Comparison of ENCODE assay signal across 8 cellular contexts in the genomic region with DNA sequence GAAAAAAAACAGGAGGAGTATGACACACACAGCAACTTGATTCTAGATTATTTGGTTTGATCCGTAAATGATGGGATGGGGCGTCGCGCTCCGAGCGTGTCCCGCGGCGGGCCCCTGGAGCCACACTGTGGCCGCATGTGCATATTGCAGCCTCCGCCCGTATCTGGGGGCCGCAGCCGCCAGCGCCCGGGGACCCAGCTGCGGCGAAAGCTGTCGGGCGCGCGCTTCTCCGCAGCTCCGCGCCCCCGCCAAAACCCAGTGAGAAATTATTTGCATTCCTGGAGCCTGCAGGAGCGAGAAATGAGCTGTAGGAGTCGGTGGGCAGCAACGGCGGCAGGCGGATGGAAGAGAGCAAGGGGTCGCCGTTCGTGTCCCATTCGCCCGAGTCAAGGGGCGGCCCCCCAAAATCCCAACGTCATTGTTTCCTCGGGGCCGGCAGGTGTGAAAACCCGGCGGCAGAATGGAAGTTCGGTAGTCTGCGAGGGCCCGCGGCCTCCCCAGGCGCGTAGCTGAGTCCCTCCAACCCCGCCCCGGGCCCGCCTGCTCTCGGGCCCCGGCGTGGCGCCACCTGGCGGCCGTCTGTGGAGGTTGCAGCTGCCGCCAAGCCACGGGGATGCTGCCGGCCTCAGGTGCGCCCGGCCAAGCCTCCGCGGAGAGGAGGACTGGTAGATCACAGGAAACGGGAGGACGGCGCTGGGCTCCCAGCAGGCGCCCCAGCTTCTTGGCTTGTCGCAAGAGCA.
A peak's percentile ranks its signal among the peaks of the same experiment; 100 is the strongest.
DNase-seq lines count a peak whose midpoint lies in the region; ATAC-seq and TF ChIP-seq lines count a peak whose summit lies in the region.
"Not testable (repeated sequence)": the region's sequence is repeated elsewhere in the genome, so short reads cannot be mapped to it uniquely, and the experiment has no call there.

No MANE protein-coding gene starts in this region.

- H3K4me1 ChIP-seq in adrenal gland (replicated peaks in 1 of 2); psoas muscle: not testable (repeated sequence)

- not testable (repeated sequence) for H3K4me1 Mint-ChIP-seq in T-helper 2 cell treated with Interferon-gamma antibody and Interleukin-4, amounts not matched to agents 5 μg/mL and 100 μg/mL, for 36 hours (ENCODE audit: low read depth); type B pancreatic cell (ENCODE audit: unreplicated experiment)

- 1% methylated on average over 45 to 53 of the region's 69 CpGs; no CpG with 5 or more reads in 2 of the 4 donors for WGBS in adrenal gland, 4 donors
- 1% methylated on average over 26 to 52 of the region's 69 CpGs for WGBS in psoas muscle, 3 donors

- H3K36me3 Mint-ChIP-seq in T-helper 2 cell treated with Interferon-gamma antibody and Interleukin-4, amounts not matched to agents 5 μg/mL and 100 μg/mL, for 36 hours (ENCODE audit: low read depth); type B pancreatic cell: not testable (repeated sequence)

- TF ChIP-seq CTCF in adrenal gland (IDR thresholded peaks at IDR 0.05) (peak; percentile 27 to 94 (median 68)), psoas muscle (IDR thresholded peaks at IDR 0.05) (peak; percentile 37), type B pancreatic cell (conservative IDR thresholded peaks at IDR 0.05) (peak; percentile 74)

- peak; percentile 96 for ATAC-seq in GM18498 (IDR thresholded peaks at IDR 0.05; ENCODE audit: unreplicated experiment)
- ATAC-seq in HG02870 (IDR thresholded peaks at IDR 0.05; ENCODE audit: unreplicated experiment) = peak; percentile 89
- ATAC-seq in left ventricle myocardium superior = peak; percentile 95
- ATAC-seq in psoas muscle = peak; percentile 94 to 98 (median 96)

- H3K9me3 ChIP-seq in adrenal gland (replicated peaks in 1 of 3); psoas muscle: not testable (repeated sequence)

- peak overlapping the region in 3 of 5 donors; percentile 26 to 73 (median 67) for H3K27ac ChIP-seq in adrenal gland
- not testable (repeated sequence) for H3K27ac ChIP-seq in psoas muscle

- peak in 1 of 2 donors; percentile 33 for TF ChIP-seq POLR2A in adrenal gland (IDR thresholded peaks at IDR 0.05)

- not testable (repeated sequence) for H3K9me3 Mint-ChIP-seq in T-helper 2 cell treated with Interferon-gamma antibody and Interleukin-4, amounts not matched to agents 5 μg/mL and 100 μg/mL, for 36 hours; type B pancreatic cell

- peak overlapping the region; percentile 48 for H3K4me3 Mint-ChIP-seq in T-helper 2 cell treated with Interferon-gamma antibody and Interleukin-4, amounts not matched to agents 5 μg/mL and 100 μg/mL, for 36 hours
- peak overlapping the region; percentile 67 for H3K4me3 Mint-ChIP-seq in type B pancreatic cell

- H3K4me3 ChIP-seq in adrenal gland (peak overlapping the region in 2 of 4 donors; percentile 19 to 45), psoas muscle (peak overlapping the region; percentile 59)

- not testable (repeated sequence) for H3K27me3 ChIP-seq in adrenal gland; psoas muscle (ENCODE audit: insufficient read depth in 3 of 3, low read length in 2 of 3)

- intact Hi-C loops in adrenal gland (cut with DNase I); left ventricle myocardium superior (cut with micrococcal nuclease); psoas muscle (cut with DNase I): not testable (repeated sequence)

- not testable (repeated sequence) for H3K27me3 Mint-ChIP-seq in T-helper 2 cell treated with Interferon-gamma antibody and Interleukin-4, amounts not matched to agents 5 μg/mL and 100 μg/mL, for 36 hours (ENCODE audit: low read depth); type B pancreatic cell

- peak; percentile 50 for DNase-seq in NCI-H146 (lab: John Stamatoyannopoulos, UW)
- DNase-seq in T-helper 2 cell treated with Interferon-gamma antibody and Interleukin-4, amounts not matched to agents 5 μg/mL and 100 μg/mL, for 36 hours (ENCODE audit: low spot score) = peak; percentile 84
- DNase-seq in adrenal gland = peak; percentile 62 to 85 (median 79)
- peak; percentile 89 for DNase-seq in left ventricle myocardium superior
- DNase-seq in psoas muscle = peak; percentile 79 to 86
- peak; percentile 90 for DNase-seq in type B pancreatic cell (ENCODE audit: extremely low spot score, unreplicated experiment)

- H3K36me3 ChIP-seq in adrenal gland (replicated peaks in 1 of 2); psoas muscle (ENCODE audit: insufficient read depth in 1 of 2, low read depth in 1 of 2): not testable (repeated sequence)

- H3K27ac Mint-ChIP-seq in T-helper 2 cell treated with Interferon-gamma antibody and Interleukin-4, amounts not matched to agents 5 μg/mL and 100 μg/mL, for 36 hours; type B pancreatic cell: not testable (repeated sequence)
